ENCODE assay signal across 8 cellular contexts in genomic region chr20:62370115-62370806, GRCh38. TPM values are rescaled to one million over a fixed set of nuclear protein-coding genes. Genes with fewer than 3 reads are reported as not detected.
DNase-seq lines count a peak whose midpoint lies in the region; ATAC-seq and TF ChIP-seq lines count a peak whose summit lies in the region.

No MANE protein-coding gene starts in this region.

- peaks cover 11% of the 10 kb centered on the region for H3K27me3 ChIP-seq in lower lobe of right lung (ENCODE audit: low read depth)
- no peaks in the 10 kb centered on the region for H3K27me3 ChIP-seq in upper lobe of right lung

- ATAC-seq in activated naive CD4-positive, alpha-beta T cell treated with anti-CD3 and anti-CD28 coated beads, Interleukin-2, amount 50 U/mL, for 72 hours = peak; percentile 67 to 71
- no peak for ATAC-seq in lower lobe of right lung
- no peak for ATAC-seq in upper lobe of right lung

- peak overlapping the region; percentile 37 for H3K27ac ChIP-seq in lower lobe of right lung
- peak overlapping the region; percentile 24 for H3K27ac ChIP-seq in upper lobe of right lung

- H3K9me3 ChIP-seq in lower lobe of right lung (no peaks in the 10 kb centered on the region), upper lobe of right lung (no peaks in the 10 kb centered on the region)

- H3K9me3 Mint-ChIP-seq in activated naive CD4-positive, alpha-beta T cell treated with anti-CD3 and anti-CD28 coated beads for 36 hours = no peaks in the 10 kb centered on the region
- no peaks in the 10 kb centered on the region for H3K9me3 Mint-ChIP-seq in activated naive CD4-positive, alpha-beta T cell treated with anti-CD3 and anti-CD28 coated beads, Interleukin-2, amount 50 U/mL, for 72 hours
- no peaks in the 10 kb centered on the region for H3K9me3 Mint-ChIP-seq in progenitor cell of endocrine pancreas (ENCODE audit: low read depth)

- no peak overlapping the region for H3K4me3 ChIP-seq in lower lobe of right lung
- no peak overlapping the region for H3K4me3 ChIP-seq in upper lobe of right lung

- CTCF ChIA-PET in activated naive CD4-positive, alpha-beta T cell treated with anti-CD3 and anti-CD28 coated beads for 36 hours (lab: Charles Lee) = no interaction called here

- peaks cover 6% of the 10 kb centered on the region for H3K4me1 Mint-ChIP-seq in activated naive CD4-positive, alpha-beta T cell treated with anti-CD3 and anti-CD28 coated beads for 36 hours (ENCODE audit: low read depth)
- H3K4me1 Mint-ChIP-seq in progenitor cell of endocrine pancreas (ENCODE audit: low read depth) = peaks cover 17% of the 10 kb centered on the region

- H3K27me3 Mint-ChIP-seq in activated naive CD4-positive, alpha-beta T cell treated with anti-CD3 and anti-CD28 coated beads for 36 hours (ENCODE audit: low read depth) = peaks cover 12% of the 10 kb centered on the region
- H3K27me3 Mint-ChIP-seq in progenitor cell of endocrine pancreas = no peaks in the 10 kb centered on the region

- no peaks in the 10 kb centered on the region for H3K36me3 Mint-ChIP-seq in activated naive CD4-positive, alpha-beta T cell treated with anti-CD3 and anti-CD28 coated beads for 36 hours (ENCODE audit: low read depth)
- no peaks in the 10 kb centered on the region for H3K36me3 Mint-ChIP-seq in activated naive CD4-positive, alpha-beta T cell treated with anti-CD3 and anti-CD28 coated beads, Interleukin-2, amount 50 U/mL, for 72 hours
- peaks cover 2% of the 10 kb centered on the region for H3K36me3 Mint-ChIP-seq in progenitor cell of endocrine pancreas (ENCODE audit: insufficient read depth)

- H3K4me3 Mint-ChIP-seq in activated naive CD4-positive, alpha-beta T cell treated with anti-CD3 and anti-CD28 coated beads for 36 hours = no peak overlapping the region
- H3K4me3 Mint-ChIP-seq in progenitor cell of endocrine pancreas (ENCODE audit: low read depth) = no peak overlapping the region

- TF ChIP-seq CTCF in lower lobe of right lung (IDR thresholded peaks at IDR 0.05) (no peak), upper lobe of right lung (IDR thresholded peaks at IDR 0.05) (no peak), progenitor cell of endocrine pancreas (IDR thresholded peaks at IDR 0.05; ENCODE audit: unreplicated experiment) (no peak)

- H3K36me3 ChIP-seq in lower lobe of right lung (no peaks in the 10 kb centered on the region), upper lobe of right lung (no peaks in the 10 kb centered on the region)

- no peak overlapping the region for H3K27ac Mint-ChIP-seq in activated naive CD4-positive, alpha-beta T cell treated with anti-CD3 and anti-CD28 coated beads for 36 hours
- H3K27ac Mint-ChIP-seq in activated naive CD4-positive, alpha-beta T cell treated with anti-CD3 and anti-CD28 coated beads, Interleukin-2, amount 50 U/mL, for 72 hours = no peak overlapping the region
- H3K27ac Mint-ChIP-seq in progenitor cell of endocrine pancreas = no peak overlapping the region

- H3K4me1 ChIP-seq in lower lobe of right lung (peaks cover 64% of the 10 kb centered on the region), upper lobe of right lung (peaks cover 51% of the 10 kb centered on the region)

- intact Hi-C loops in activated naive CD4-positive, alpha-beta T cell treated with anti-CD3 and anti-CD28 coated beads for 36 hours (cut with micrococcal nuclease) = no loop called here
- intact Hi-C loops in lower lobe of right lung (cut with DNase I) (no loop called here), upper lobe of right lung (cut with DNase I) (no loop called here)

- DNase-seq in activated naive CD4-positive, alpha-beta T cell treated with anti-CD3 and anti-CD28 coated beads for 36 hours = peak; percentile 37
- DNase-seq in activated naive CD4-positive, alpha-beta T cell (lab: John Stamatoyannopoulos, UW) = no peak
- no peak for DNase-seq in activated naive CD4-positive, alpha-beta T cell treated with anti-CD3 and anti-CD28 coated beads, Interleukin-2, amount 50 U/mL, for 72 hours (ENCODE audit: low spot score in 2 of 2)
- DNase-seq in lower lobe of right lung (no peak), upper lobe of right lung (no peak), OCI-M2 (lab: John Stamatoyannopoulos, UW; ENCODE audit: unreplicated experiment) (no peak), HuH-7 (ENCODE audit: low spot score) (no peak), progenitor cell of endocrine pancreas (ENCODE audit: low spot score, unreplicated experiment) (no peak)

RNA-seq across cellular contexts. Expression of gene LAMA5, which starts 3.1 kb away (rescaled TPM):
- 1 to 10 TPM in 1 of 2 experiments, under 1 TPM in 1; 0.81 to 1.5 TPM for total RNA-seq in activated naive CD4-positive, alpha-beta T cell treated with anti-CD3 and anti-CD28 coated beads for 36 hours
- under 1 TPM; 0.36 to 0.95 TPM for total RNA-seq in activated naive CD4-positive, alpha-beta T cell treated with anti-CD3 and anti-CD28 coated beads, Interleukin-2, amount 50 U/mL, for 72 hours
- total RNA-seq in lower lobe of right lung (282 TPM), upper lobe of right lung (279 TPM), progenitor cell of endocrine pancreas (248 and 252 TPM in 2 replicates)

RNA-seq across cellular contexts. Expression of gene RPS21, which starts 16.6 kb away (rescaled TPM):
- total RNA-seq in activated naive CD4-positive, alpha-beta T cell treated with anti-CD3 and anti-CD28 coated beads for 36 hours = 1,000 to 10,000 TPM; 2,995 to 3,072 TPM
- 1,000 to 10,000 TPM; 2,243 to 2,653 TPM for total RNA-seq in activated naive CD4-positive, alpha-beta T cell treated with anti-CD3 and anti-CD28 coated beads, Interleukin-2, amount 50 U/mL, for 72 hours
- 1,104 TPM for total RNA-seq in lower lobe of right lung
- 1,050 TPM for total RNA-seq in upper lobe of right lung
- 1,160 and 1,251 TPM in 2 replicates for total RNA-seq in progenitor cell of endocrine pancreas

RNA-seq across cellular contexts. Expression of gene CABLES2, which starts 36.8 kb away (rescaled TPM):
- total RNA-seq in activated naive CD4-positive, alpha-beta T cell treated with anti-CD3 and anti-CD28 coated beads for 36 hours = 1 to 10 TPM; 3.6 to 5.1 TPM
- total RNA-seq in activated naive CD4-positive, alpha-beta T cell treated with anti-CD3 and anti-CD28 coated beads, Interleukin-2, amount 50 U/mL, for 72 hours = 1 to 10 TPM; 5.8 to 6.4 TPM
- total RNA-seq in lower lobe of right lung = 4.5 TPM
- total RNA-seq in upper lobe of right lung = 4.1 TPM
- total RNA-seq in progenitor cell of endocrine pancreas = 20.4 and 21.7 TPM in 2 replicates

RNA-seq across cellular contexts. Expression of gene RBBP8NL, which starts 57.1 kb away (rescaled TPM):
- total RNA-seq in activated naive CD4-positive, alpha-beta T cell treated with anti-CD3 and anti-CD28 coated beads for 36 hours = not detected
- total RNA-seq in activated naive CD4-positive, alpha-beta T cell treated with anti-CD3 and anti-CD28 coated beads, Interleukin-2, amount 50 U/mL, for 72 hours = not detected
- 2.0 TPM for total RNA-seq in lower lobe of right lung
- 0.64 TPM for total RNA-seq in upper lobe of right lung
- 14.4 and 17.5 TPM in 2 replicates for total RNA-seq in progenitor cell of endocrine pancreas

Comparison
In these comparisons a context has a peak if more than half of its experiments do, and no peak if none do; other contexts are left out.
1. ATAC-seq: peak in activated naive CD4-positive, alpha-beta T cell treated with anti-CD3 and anti-CD28 coated beads, Interleukin-2, amount 50 U/mL, for 72 hours (2 of 2); none in lower lobe of right lung (0 of 2) and upper lobe of right lung (single experiment).
2. RNA of gene LAMA5, which starts 3.1 kb away (total RNA-seq): 282 TPM in lower lobe of right lung (single experiment), 279 TPM in upper lobe of right lung (single experiment) and 248 to 252 TPM in progenitor cell of endocrine pancreas; 0.81 to 1.5 TPM in activated naive CD4-positive, alpha-beta T cell treated with anti-CD3 and anti-CD28 coated beads for 36 hours and 0.36 to 0.95 TPM in activated naive CD4-positive, alpha-beta T cell treated with anti-CD3 and anti-CD28 coated beads, Interleukin-2, amount 50 U/mL, for 72 hours; every median in the first group is over 10 times any median in the second.